ENCODE assay signal across 8 cellular contexts in the genomic region with DNA sequence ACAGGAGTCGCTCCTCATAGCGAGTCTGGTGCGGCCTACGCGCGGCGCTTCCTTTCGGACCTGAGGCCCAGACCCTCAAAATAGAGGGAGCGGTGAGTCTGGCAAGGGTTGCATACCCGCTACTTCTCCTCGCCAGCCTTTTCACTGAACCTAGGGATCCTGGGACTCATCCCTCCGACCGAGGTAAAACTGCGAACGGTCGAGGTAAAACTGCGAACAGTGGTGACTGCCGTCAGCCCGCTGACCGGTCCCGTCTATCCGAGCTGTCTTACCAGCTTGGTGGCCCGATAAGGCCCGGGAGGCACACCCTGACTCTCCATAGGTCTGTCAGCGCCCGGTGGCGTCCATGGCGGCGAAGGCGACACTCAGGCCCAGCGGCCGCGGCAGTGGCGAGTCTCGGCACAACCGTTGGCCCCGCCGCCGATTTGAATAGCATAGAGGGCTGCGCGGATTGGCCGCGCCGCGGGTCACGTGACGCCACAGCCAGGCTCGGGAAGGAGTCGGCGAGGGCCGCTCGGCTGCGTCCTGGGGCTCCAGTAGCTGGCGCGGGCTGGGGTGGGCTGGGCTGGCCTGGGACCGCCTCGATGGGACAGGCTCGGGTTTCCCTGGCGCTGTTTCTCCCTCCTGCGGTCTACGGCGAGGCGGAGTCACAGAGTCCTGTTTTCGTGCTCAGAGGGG. TPM values are rescaled to one million over a fixed set of nuclear protein-coding genes. Genes with fewer than 3 reads are reported as not detected.
DNase-seq lines count a peak whose midpoint lies in the region; ATAC-seq and TF ChIP-seq lines count a peak whose summit lies in the region.

A gene with protein sequence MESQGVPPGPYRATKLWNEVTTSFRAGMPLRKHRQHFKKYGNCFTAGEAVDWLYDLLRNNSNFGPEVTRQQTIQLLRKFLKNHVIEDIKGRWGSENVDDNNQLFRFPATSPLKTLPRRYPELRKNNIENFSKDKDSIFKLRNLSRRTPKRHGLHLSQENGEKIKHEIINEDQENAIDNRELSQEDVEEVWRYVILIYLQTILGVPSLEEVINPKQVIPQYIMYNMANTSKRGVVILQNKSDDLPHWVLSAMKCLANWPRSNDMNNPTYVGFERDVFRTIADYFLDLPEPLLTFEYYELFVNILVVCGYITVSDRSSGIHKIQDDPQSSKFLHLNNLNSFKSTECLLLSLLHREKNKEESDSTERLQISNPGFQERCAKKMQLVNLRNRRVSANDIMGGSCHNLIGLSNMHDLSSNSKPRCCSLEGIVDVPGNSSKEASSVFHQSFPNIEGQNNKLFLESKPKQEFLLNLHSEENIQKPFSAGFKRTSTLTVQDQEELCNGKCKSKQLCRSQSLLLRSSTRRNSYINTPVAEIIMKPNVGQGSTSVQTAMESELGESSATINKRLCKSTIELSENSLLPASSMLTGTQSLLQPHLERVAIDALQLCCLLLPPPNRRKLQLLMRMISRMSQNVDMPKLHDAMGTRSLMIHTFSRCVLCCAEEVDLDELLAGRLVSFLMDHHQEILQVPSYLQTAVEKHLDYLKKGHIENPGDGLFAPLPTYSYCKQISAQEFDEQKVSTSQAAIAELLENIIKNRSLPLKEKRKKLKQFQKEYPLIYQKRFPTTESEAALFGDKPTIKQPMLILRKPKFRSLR (minus strand): TSS at position 403 of the 678 bp plus-strand sequence. CDS start 83 bp downstream, at position 320.

- no peak for TF ChIP-seq CTCF in OCI-LY7 (conservative IDR thresholded peaks at IDR 0.05; ENCODE audit: low read length)

- peak within 1 kb of the TSS; percentile 85 for H3K4me2 ChIP-seq in OCI-LY7 (ENCODE audit: low read length)

- ATAC-seq in GM21515 (IDR thresholded peaks at IDR 0.05; ENCODE audit: unreplicated experiment) (peak; percentile 97), esophagus mucosa (peak; percentile 99)

- intact Hi-C loops in OCI-LY7 (cut with micrococcal nuclease; ENCODE audit: unreplicated experiment) = loop anchor here (2.0 kb wide), 1 partner anchor 22 kb away; no protein-coding TSS in a partner anchor

- H3K36me3 ChIP-seq in HUES64 (ENCODE audit: insufficient read depth, low read length) = peaks cover 24% of the 10 kb centered on the region
- peaks cover 24% of the 10 kb centered on the region for H3K36me3 ChIP-seq in OCI-LY7 (ENCODE audit: insufficient read depth, low read length)
- H3K36me3 ChIP-seq in muscle layer of duodenum (ENCODE audit: control insufficient read depth in 1 of 2, insufficient read depth in 2 of 2, low read length in 2 of 2) = no peaks in the 10 kb centered on the region

- under 1% methylated on average over 64 of the region's 64 CpGs for WGBS in HUES64

- H3K27me3 ChIP-seq in HUES64 (ENCODE audit: insufficient read depth, low read length) (no peaks in the 10 kb centered on the region), muscle layer of duodenum (ENCODE audit: low read depth, low read length) (no peaks in the 10 kb centered on the region)

- no TSS peak for BruUV-seq in OCI-LY7 (replicated peaks; lab: Mats Ljungman, UMichigan)

- no peaks in the 10 kb centered on the region for H4K20me1 ChIP-seq in OCI-LY7 (ENCODE audit: insufficient read depth, low read length)

- peaks cover 18% of the 10 kb centered on the region for H3K4me1 ChIP-seq in HUES64 (ENCODE audit: insufficient read depth, low read length)
- H3K4me1 ChIP-seq in OCI-LY7 (ENCODE audit: insufficient read depth, low read length, poor library complexity, severe bottlenecking) = peaks cover 33% of the 10 kb centered on the region
- peaks cover 7 to 12% of the 10 kb centered on the region in 2 donors for H3K4me1 ChIP-seq in muscle layer of duodenum (ENCODE audit: control insufficient read depth in 1 of 2, insufficient read depth in 2 of 2, low read length in 2 of 2)

- POLR2A ChIA-PET in OCI-LY7 (lab: Charles Lee) = interaction anchor here (0.7 to 4.1 kb wide), 7 partner anchors 9 to 30 kb away, joined by 3 to 24 read pairs (median 5); no protein-coding TSS in a partner anchor

- H3K79me2 ChIP-seq in OCI-LY7 (ENCODE audit: insufficient read depth, low read depth, low read length) = peaks cover 48% of the 10 kb centered on the region; the same call in 1 of the 2 replicates

- H3K4me3 ChIP-seq in HUES64 (ENCODE audit: low read length) = peak within 1 kb of the TSS; percentile 97
- peak within 1 kb of the TSS; percentile 94 for H3K4me3 ChIP-seq in OCI-LY7 (ENCODE audit: low read depth, low read length, poor library complexity, severe bottlenecking)
- H3K4me3 ChIP-seq in muscle layer of duodenum (ENCODE audit: low read depth in 1 of 2, low read length in 2 of 2) = peak within 1 kb of the TSS; percentile 78 to 93

- CTCF ChIA-PET in OCI-LY7 (lab: Charles Lee; ENCODE audit: unreplicated experiment) = interaction anchor here (0.6 kb wide), 1 partner anchor 25 kb away, joined by 16 read pairs; no protein-coding TSS in a partner anchor

- H3K9me3 ChIP-seq in HUES64 (ENCODE audit: insufficient read depth, low read depth, low read length) (no peaks in the 10 kb centered on the region), OCI-LY7 (ENCODE audit: low read length) (no peaks in the 10 kb centered on the region), muscle layer of duodenum (ENCODE audit: control insufficient read depth in 1 of 2, low read length in 2 of 2) (no peaks in the 10 kb centered on the region)

- peak within 1 kb of the TSS; percentile 91 for H2AFZ ChIP-seq in OCI-LY7 (ENCODE audit: low read length)

- DNase-seq in DMS 273 (lab: John Stamatoyannopoulos, UW; ENCODE audit: unreplicated experiment) (peak; percentile 98), OCI-LY7 (ENCODE audit: low spot score) (peak; percentile 90), activated T-cell treated with anti-CD3 and anti-CD28 coated beads for 48 hours (ENCODE audit: low read depth) (peak; percentile 82)
- DNase-seq in stimulated activated CD8-positive, alpha-beta memory T cell treated with anti-CD3 and anti-CD28 coated beads, Interleukin-7, amount 100 ng/mL, for 24 hours (ENCODE audit: low read depth) = peak; percentile 56

- H3K9me2 ChIP-seq in OCI-LY7 (ENCODE audit: insufficient read depth, low read length) = no peaks in the 10 kb centered on the region

- H3K27ac ChIP-seq in HUES64 (ENCODE audit: low read depth, low read length) = peak within 1 kb of the TSS; percentile 83
- peak within 1 kb of the TSS; percentile 63 for H3K27ac ChIP-seq in OCI-LY7 (ENCODE audit: low read depth, low read length, poor library complexity, severe bottlenecking)
- no peak within 1 kb of the TSS for H3K27ac ChIP-seq in muscle layer of duodenum (ENCODE audit: low read length)

- peak within 1 kb of the TSS; percentile 96 for H3K9ac ChIP-seq in HUES64 (ENCODE audit: low read depth, low read length)

RNA-seq across cellular contexts. Expression of the gene that starts here (rescaled TPM):
- 23.2 TPM for polyA plus RNA-seq in HUES64 (2013, experiment 1 of 2)
- 31.3 TPM for polyA plus RNA-seq in HUES64 (2013, experiment 2 of 2)
- total RNA-seq in OCI-LY7 (2014; rRNA removed; shearing (Covaris generic)) = 20.6 and 20.8 TPM in 2 replicates
- total RNA-seq in OCI-LY7 (2022) (45.7 and 49.6 TPM in 2 replicates), esophagus mucosa (10.4 TPM)
